Comparison of ENCODE assay signal across 1 cellular context in genomic region chr17:32859857-32860525, GRCh38.
TF ChIP-seq lines count a peak whose summit lies in the region.

No MANE protein-coding gene starts in this region.

TF ChIP-seq in GM12878, 131 proteins besides CTCF, POLR2A, EP300 and RAD21 (continued from another document):
- TF ChIP-seq, protein P1, sequence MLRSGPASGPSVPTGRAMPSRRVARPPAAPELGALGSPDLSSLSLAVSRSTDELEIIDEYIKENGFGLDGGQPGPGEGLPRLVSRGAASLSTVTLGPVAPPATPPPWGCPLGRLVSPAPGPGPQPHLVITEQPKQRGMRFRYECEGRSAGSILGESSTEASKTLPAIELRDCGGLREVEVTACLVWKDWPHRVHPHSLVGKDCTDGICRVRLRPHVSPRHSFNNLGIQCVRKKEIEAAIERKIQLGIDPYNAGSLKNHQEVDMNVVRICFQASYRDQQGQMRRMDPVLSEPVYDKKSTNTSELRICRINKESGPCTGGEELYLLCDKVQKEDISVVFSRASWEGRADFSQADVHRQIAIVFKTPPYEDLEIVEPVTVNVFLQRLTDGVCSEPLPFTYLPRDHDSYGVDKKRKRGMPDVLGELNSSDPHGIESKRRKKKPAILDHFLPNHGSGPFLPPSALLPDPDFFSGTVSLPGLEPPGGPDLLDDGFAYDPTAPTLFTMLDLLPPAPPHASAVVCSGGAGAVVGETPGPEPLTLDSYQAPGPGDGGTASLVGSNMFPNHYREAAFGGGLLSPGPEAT (IDR thresholded peaks at IDR 0.05; ENCODE audit: low read depth): peak; percentile 54; the same call in 1 of the 2 replicates
- TF ChIP-seq CHD1 (IDR thresholded peaks at IDR 0.05; ENCODE audit: low read depth, low read length): no peak
- TF ChIP-seq IKZF1 (conservative IDR thresholded peaks at IDR 0.05): peak; percentile 49; the same call in 1 of the 2 replicates
TF ChIP-seq in GM12878: peak in this region for 15.
